In the genomic region with DNA sequence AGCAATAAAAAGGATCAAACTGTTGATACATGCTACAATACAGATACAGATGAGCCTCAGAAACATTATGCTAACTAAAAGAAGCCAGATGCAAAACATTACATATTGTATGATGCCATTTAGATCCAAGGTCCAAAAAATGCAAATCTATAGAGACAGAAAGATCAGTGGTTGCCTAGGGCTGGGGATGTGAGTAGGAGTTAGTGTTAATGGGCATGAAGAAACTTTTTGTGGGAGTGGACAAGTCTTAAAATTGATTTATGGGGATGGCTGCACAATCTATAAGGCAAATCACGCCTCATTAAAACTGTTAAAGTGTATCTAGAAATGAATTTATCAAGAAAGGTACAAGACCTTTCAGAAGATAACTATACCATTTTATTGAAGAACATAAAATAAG, we compare ENCODE assay signal across 14 cellular contexts. TPM values are rescaled to one million over a fixed set of nuclear protein-coding genes. Genes with fewer than 3 reads are reported as not detected.
DNase-seq lines count a peak whose midpoint lies in the region; ATAC-seq and TF ChIP-seq lines count a peak whose summit lies in the region.
"Had no signal": no experiment of that assay in that cellular context is flagged by ENCODE, and none has a peak within 500 bp of the region (broad histone marks: within the 10 kb centered on the region; RNA-seq: fewer than 3 reads in every experiment).

No MANE protein-coding gene starts in this region.

- H3K4me2 ChIP-seq in DOHH2 (ENCODE audit: low read length) (peak overlapping the region; percentile 82), SU-DHL-6 (ENCODE audit: low read depth, low read length, poor library complexity, severe bottlenecking) (peak overlapping the region; percentile 45)
- H3K4me2 ChIP-seq: BLaER1 treated with 17β-estradiol and CSF1 and Interleukin-3, amounts not matched to agents 10 nM and 100 nM had no signal

- no peaks in the 10 kb centered on the region for H4K20me1 ChIP-seq in DOHH2 (ENCODE audit: control insufficient read depth, insufficient read depth, low read depth, low read length)
- no peaks in the 10 kb centered on the region for H4K20me1 ChIP-seq in SU-DHL-6 (ENCODE audit: low read depth, low read length)
- H4K20me1 ChIP-seq: BLaER1 treated with 17β-estradiol and CSF1 and Interleukin-3, amounts not matched to agents 10 nM and 100 nM had no signal

- H3K27me3 ChIP-seq in DOHH2 (ENCODE audit: control insufficient read depth, low read length): no peaks in the 10 kb centered on the region
- H3K27me3 ChIP-seq in SU-DHL-6 (ENCODE audit: low read length): no peaks in the 10 kb centered on the region
- no peaks in the 10 kb centered on the region for H3K27me3 ChIP-seq in stomach
- H3K27me3 ChIP-seq: BLaER1 treated with 17β-estradiol and CSF1 and Interleukin-3, amounts not matched to agents 10 nM and 100 nM had no signal

- intact Hi-C loops in stomach (cut with DNase I; ENCODE audit: low total_unique reads): no loop called here

- no peaks in the 10 kb centered on the region for H3K27me3 Mint-ChIP-seq in stimulated activated memory B cell treated with anti-CD40 and anti-IgM and Interleukin-4, amounts not matched to agents 10 μg/mL and 1 μg/mL and 100 μg/mL, for 72 hours
- H3K27me3 Mint-ChIP-seq: CD4-positive, CD25-positive, alpha-beta regulatory T cell had no signal

- WGBS in stomach, 5 donors: 92 to 97% (median 94%) methylated on average over 1 of the region's 1 CpG

- TF ChIP-seq POLR2A in stomach (IDR thresholded peaks at IDR 0.05): no peak

- TF ChIP-seq CTCF in DOHH2 (IDR thresholded peaks at IDR 0.05; ENCODE audit: low read depth, low read length, poor library complexity, severe bottlenecking): no peak
- no peak for TF ChIP-seq CTCF in SU-DHL-6 (IDR thresholded peaks at IDR 0.05; ENCODE audit: insufficient read depth, low read length, poor library complexity, severe bottlenecking)
- TF ChIP-seq CTCF in stomach (IDR thresholded peaks at IDR 0.05): no peak

- no peak for ATAC-seq in stimulated activated memory B cell treated with anti-CD40 and anti-IgM and Interleukin-4, amounts not matched to agents 10 μg/mL and 1 μg/mL and 100 μg/mL, for 72 hours
- no peak for ATAC-seq in GM18873 (IDR thresholded peaks at IDR 0.05; ENCODE audit: low FRiP score, unreplicated experiment)
- ATAC-seq: HepG2 had no signal

- H3K36me3 ChIP-seq in DOHH2 (ENCODE audit: control insufficient read depth, low read length): no peaks in the 10 kb centered on the region
- no peaks in the 10 kb centered on the region for H3K36me3 ChIP-seq in SU-DHL-6 (ENCODE audit: low read length)
- peaks cover 0 to 9% (median 8%) of the 10 kb centered on the region in 4 donors for H3K36me3 ChIP-seq in stomach
- H3K36me3 ChIP-seq: BLaER1 treated with 17β-estradiol and CSF1 and Interleukin-3, amounts not matched to agents 10 nM and 100 nM; HAP-1 had no signal

- peak overlapping the region; percentile 64 for H3K27ac Mint-ChIP-seq in stimulated activated memory B cell treated with anti-CD40 and anti-IgM and Interleukin-4, amounts not matched to agents 10 μg/mL and 1 μg/mL and 100 μg/mL, for 72 hours
- H3K27ac Mint-ChIP-seq: CD4-positive, CD25-positive, alpha-beta regulatory T cell had no signal

- H3K9me3 Mint-ChIP-seq in stimulated activated memory B cell treated with anti-CD40 and anti-IgM and Interleukin-4, amounts not matched to agents 10 μg/mL and 1 μg/mL and 100 μg/mL, for 72 hours: no peaks in the 10 kb centered on the region

- DNase-seq in NCI-H526 (lab: John Stamatoyannopoulos, UW) (peak; percentile 67 to 72), stomach (no peak), NCI-H1105 treated with DMSO at 0.1 percent for 48 hours (lab: John Stamatoyannopoulos, UW) (no peak)
- DNase-seq: 8988T; ACHN; CD4-positive, CD25-positive, alpha-beta regulatory T cell had no signal

- no peaks in the 10 kb centered on the region for H3K36me3 Mint-ChIP-seq in stimulated activated memory B cell treated with anti-CD40 and anti-IgM and Interleukin-4, amounts not matched to agents 10 μg/mL and 1 μg/mL and 100 μg/mL, for 72 hours
- H3K36me3 Mint-ChIP-seq: CD4-positive, CD25-positive, alpha-beta regulatory T cell had no signal

- H3K4me3 Mint-ChIP-seq in stimulated activated memory B cell treated with anti-CD40 and anti-IgM and Interleukin-4, amounts not matched to agents 10 μg/mL and 1 μg/mL and 100 μg/mL, for 72 hours: no peak overlapping the region
- H3K4me3 Mint-ChIP-seq: CD4-positive, CD25-positive, alpha-beta regulatory T cell had no signal

- H3K4me3 ChIP-seq in DOHH2 (ENCODE audit: low read length) (peak overlapping the region; percentile 57), SU-DHL-6 (ENCODE audit: insufficient read depth, low read length, poor library complexity, severe bottlenecking) (no peak overlapping the region), stomach (no peak overlapping the region)
- H3K4me3 ChIP-seq: BLaER1 treated with 17β-estradiol and CSF1 and Interleukin-3, amounts not matched to agents 10 nM and 100 nM; HAP-1 had no signal

- peak overlapping the region; percentile 75 for H3K27ac ChIP-seq in DOHH2 (ENCODE audit: low read depth, low read length)
- H3K27ac ChIP-seq in SU-DHL-6 (ENCODE audit: low read depth, low read length): no peak overlapping the region
- no peak overlapping the region for H3K27ac ChIP-seq in stomach
- H3K27ac ChIP-seq: BLaER1 treated with 17β-estradiol and CSF1 and Interleukin-3, amounts not matched to agents 10 nM and 100 nM had no signal

- no peak for TF ChIP-seq EP300 in stomach (IDR thresholded peaks at IDR 0.05)

- no peak overlapping the region for H3K9ac ChIP-seq in SU-DHL-6 (ENCODE audit: low read length)
- H3K9ac ChIP-seq: BLaER1 treated with 17β-estradiol and CSF1 and Interleukin-3, amounts not matched to agents 10 nM and 100 nM had no signal

- H3K4me1 ChIP-seq in DOHH2 (ENCODE audit: control insufficient read depth, low read length) (peaks cover 24% of the 10 kb centered on the region), stomach (no peaks in the 10 kb centered on the region)
- H3K4me1 ChIP-seq: BLaER1 treated with 17β-estradiol and CSF1 and Interleukin-3, amounts not matched to agents 10 nM and 100 nM had no signal

- peak overlapping the region; percentile 61 for H2AFZ ChIP-seq in SU-DHL-6 (ENCODE audit: low read depth, low read length, severe bottlenecking)

- H3K79me2 ChIP-seq in DOHH2 (ENCODE audit: control insufficient read depth, low read length) (no peaks in the 10 kb centered on the region), SU-DHL-6 (ENCODE audit: insufficient read depth, low read length) (no peaks in the 10 kb centered on the region)

- H3F3A ChIP-seq in DOHH2 (ENCODE audit: control insufficient read depth, insufficient read depth): no peaks in the 10 kb centered on the region
- H3F3A ChIP-seq in SU-DHL-6 (ENCODE audit: insufficient read depth): no peaks in the 10 kb centered on the region

- H3K9me2 ChIP-seq in DOHH2 (replicated peaks; ENCODE audit: control insufficient read depth, low read length) (no peaks in the 10 kb centered on the region), SU-DHL-6 (replicated peaks; ENCODE audit: insufficient read depth, low read length) (no peaks in the 10 kb centered on the region)

- H3K9me3 ChIP-seq in DOHH2 (ENCODE audit: control insufficient read depth, insufficient read depth, low read length): no peaks in the 10 kb centered on the region
- no peaks in the 10 kb centered on the region for H3K9me3 ChIP-seq in SU-DHL-6 (ENCODE audit: insufficient read depth, low read length)
- no peaks in the 10 kb centered on the region for H3K9me3 ChIP-seq in stomach
- H3K9me3 ChIP-seq: BLaER1 treated with 17β-estradiol and CSF1 and Interleukin-3, amounts not matched to agents 10 nM and 100 nM; HAP-1 had no signal

- peaks cover 22% of the 10 kb centered on the region for H3K4me1 Mint-ChIP-seq in stimulated activated memory B cell treated with anti-CD40 and anti-IgM and Interleukin-4, amounts not matched to agents 10 μg/mL and 1 μg/mL and 100 μg/mL, for 72 hours
- H3K4me1 Mint-ChIP-seq: CD4-positive, CD25-positive, alpha-beta regulatory T cell had no signal

RNA-seq across cellular contexts. Expression of gene EHHADH, which starts 45.0 kb away (rescaled TPM):
- total RNA-seq in stomach: 10 to 100 TPM in 2 of 5 donors, 1 to 10 TPM in 2, under 1 TPM in 1; 0.58 to 18.3 (median 8.8) TPM
- 1 to 10 TPM; 4.0 to 7.2 (median 6.5) TPM for polyA plus RNA-seq in stomach

RNA-seq across cellular contexts. Expression of gene C3orf70, which starts 56.0 kb away (rescaled TPM):
- 10 to 100 TPM in 3 of 5 donors, 1 to 10 TPM in 2; 3.3 to 33.5 (median 16.2) TPM for total RNA-seq in stomach
- polyA plus RNA-seq in stomach: 1 to 10 TPM in 2 of 3 donors, under 1 TPM in 1; 0.92 to 2.4 (median 1.2) TPM
- total RNA-seq: CD4-positive, CD25-positive, alpha-beta regulatory T cell; G401 had no signal
- polyA plus RNA-seq: CD4-positive, CD25-positive, alpha-beta regulatory T cell had no signal

Comparison
In these comparisons a context has a peak if more than half of its experiments do, and no peak if none do; other contexts are left out.
1. DNase-seq: peak in NCI-H526 (2 of 2); none in stomach (single experiment) and NCI-H1105 treated with DMSO at 0.1 percent for 48 hours (single experiment).